Comparison of ENCODE assay signal across 1 cellular context in genomic region chr1:30795026-30795425, GRCh38.
TF ChIP-seq lines count a peak whose summit lies in the region.

No MANE protein-coding gene starts in this region.

TF ChIP-seq in K562, 482 proteins besides CTCF, POLR2A, EP300 and RAD21 (continued from another document):
- TF ChIP-seq TSHZ1 (CRISPR knock-in tag; IDR thresholded peaks at IDR 0.05) (no peak), RUNX1 (IDR thresholded peaks at IDR 0.05; ENCODE audit: low read depth) (no peak), ASH1L (IDR thresholded peaks at IDR 0.05; ENCODE audit: borderline replicate concordance, low read depth, partially characterized antibody) (no peak), POLR2B (IDR thresholded peaks at IDR 0.05; ENCODE audit: low read depth, partially characterized antibody) (no peak), ZNF444 (CRISPR knock-in tag; IDR thresholded peaks at IDR 0.05) (no peak), NBN (IDR thresholded peaks at IDR 0.05; ENCODE audit: low read depth) (no peak), SRSF9 (IDR thresholded peaks at IDR 0.05; ENCODE audit: borderline replicate concordance, low read depth, low read length) (no peak), ZNF589 (CRISPR knock-in tag; IDR thresholded peaks at IDR 0.05; ENCODE audit: low read depth) (no peak), RBM25 (IDR thresholded peaks at IDR 0.05; ENCODE audit: low read depth, low read length, severe bottlenecking) (peak; percentile 76), DIDO1 (tag; IDR thresholded peaks at IDR 0.05; ENCODE audit: low read depth) (no peak), RB1 (IDR thresholded peaks at IDR 0.05; ENCODE audit: low read depth) (no peak), ESRRA (IDR thresholded peaks at IDR 0.05; ENCODE audit: borderline replicate concordance, low read depth) (0 out of 2 replicates have a peak, but pooled peaks have one; percentile 34), NCOA4 (IDR thresholded peaks at IDR 0.05; ENCODE audit: partially characterized antibody) (no peak)
TF ChIP-seq in K562: peak in this region for 2.
